Comparison of ENCODE assay signal across 15 cellular contexts in genomic region chr13:106143930-106144709, GRCh38.
DNase-seq lines count a peak whose midpoint lies in the region; ATAC-seq and TF ChIP-seq lines count a peak whose summit lies in the region.
"Had no signal": no experiment of that assay in that cellular context is flagged by ENCODE, and none has a peak within 500 bp of the region (broad histone marks: within the 10 kb centered on the region; RNA-seq: fewer than 3 reads in every experiment).

No MANE protein-coding gene starts in this region.

- no peak overlapping the region for H3K23ac ChIP-seq in mesendoderm (ENCODE audit: low read length)

- no peak overlapping the region for H4K8ac ChIP-seq in mesendoderm (ENCODE audit: low read depth, low read length)

- no peak overlapping the region for H2AK5ac ChIP-seq in mesendoderm (ENCODE audit: low read length)

- H4K5ac ChIP-seq in mesendoderm (ENCODE audit: low read length), result no peak overlapping the region

- H3K18ac ChIP-seq in mesendoderm (ENCODE audit: low read length), result no peak overlapping the region

- no peak overlapping the region for H3K56ac ChIP-seq in mesendoderm (ENCODE audit: low read length)

- H2BK5ac ChIP-seq in mesendoderm (ENCODE audit: low read length), result no peak overlapping the region

- POLR2A ChIA-PET in WTC11 (lab: Charles Lee), result interaction anchor here (0.6 kb wide), 1 partner anchor 252 kb away, joined by 8 read pairs; no protein-coding TSS in a partner anchor

- ATAC-seq in WTC11, result peak; percentile 40; the same call in 1 of the 2 replicates
- no peak for ATAC-seq in activated T-helper 17 cell treated with anti-CD3 and anti-CD28 coated beads, Interleukin-2, amount 50 U/mL, for 72 hours (replicated peaks)
- ATAC-seq in GM19395 (IDR thresholded peaks at IDR 0.05; ENCODE audit: unreplicated experiment), result no peak
- ATAC-seq: activated CD8-positive, alpha-beta memory T cell treated with anti-CD3 and anti-CD28 coated beads, Interleukin-2, amount 10 ng/mL, durations not matched to agents 7 days and 5 days had no signal

- no peak for TF ChIP-seq POLR2A in spleen (IDR thresholded peaks at IDR 0.05)

- H3K9ac ChIP-seq in mesendoderm (ENCODE audit: low read length), result no peak overlapping the region

- no peaks in the 10 kb centered on the region for H3K36me3 ChIP-seq in mesendoderm (ENCODE audit: control insufficient read depth, insufficient read depth, low read length)
- no peaks in the 10 kb centered on the region for H3K36me3 ChIP-seq in spleen
- H3K36me3 ChIP-seq: BE2C, uterus had no signal

- DNase-seq in DMS53 (lab: John Stamatoyannopoulos, UW) (peak; percentile 85), NCI-H1048 (lab: John Stamatoyannopoulos, UW) (peak; percentile 60), WTC11 (ENCODE audit: low spot score) (no peak), mesendoderm (peak; percentile 83), spleen (no peak)
- no peak for DNase-seq in stimulated activated CD4-positive, alpha-beta T cell treated with anti-CD3 and anti-CD28 coated beads, Interleukin-2, amount 100 ng/mL, for 24 hours
- DNase-seq: activated CD8-positive, alpha-beta memory T cell treated with anti-CD3 and anti-CD28 coated beads, Interleukin-2, amount 10 ng/mL, durations not matched to agents 7 days and 5 days; amygdala; BE2C; hypothalamus; naive B cell; uterus had no signal

- intact Hi-C loops in spleen (cut with DNase I; ENCODE audit: low total_unique reads), result no loop called here

- H3K27ac Mint-ChIP-seq in WTC11, result peak overlapping the region; percentile 89
- H3K27ac Mint-ChIP-seq in activated T-helper 17 cell treated with anti-CD3 and anti-CD28 coated beads, Interleukin-2, amount 50 U/mL, for 72 hours, result no peak overlapping the region
- H3K27ac Mint-ChIP-seq: activated CD8-positive, alpha-beta memory T cell treated with anti-CD3 and anti-CD28 coated beads, Interleukin-2, amount 10 ng/mL, durations not matched to agents 7 days and 5 days; naive B cell had no signal

- H3K27me3 ChIP-seq in mesendoderm (ENCODE audit: insufficient read depth, low read length, poor library complexity) (no peaks in the 10 kb centered on the region), spleen (replicated peaks in 1 of 7) (no peaks in the 10 kb centered on the region)
- H3K27me3 ChIP-seq: BE2C, uterus had no signal

- peak overlapping the region; percentile 28 for H3K4me3 Mint-ChIP-seq in WTC11
- no peak overlapping the region for H3K4me3 Mint-ChIP-seq in activated T-helper 17 cell treated with anti-CD3 and anti-CD28 coated beads, Interleukin-2, amount 50 U/mL, for 72 hours
- H3K4me3 Mint-ChIP-seq: activated CD8-positive, alpha-beta memory T cell treated with anti-CD3 and anti-CD28 coated beads, Interleukin-2, amount 10 ng/mL, durations not matched to agents 7 days and 5 days; naive B cell had no signal

- peaks cover 48% of the 10 kb centered on the region for H3K4me1 Mint-ChIP-seq in WTC11
- H3K4me1 Mint-ChIP-seq in activated T-helper 17 cell treated with anti-CD3 and anti-CD28 coated beads, Interleukin-2, amount 50 U/mL, for 72 hours, result no peaks in the 10 kb centered on the region
- H3K4me1 Mint-ChIP-seq: activated CD8-positive, alpha-beta memory T cell treated with anti-CD3 and anti-CD28 coated beads, Interleukin-2, amount 10 ng/mL, durations not matched to agents 7 days and 5 days; naive B cell had no signal

- no peak overlapping the region for H3K27ac ChIP-seq in mesendoderm (ENCODE audit: low read depth, low read length)
- no peak overlapping the region for H3K27ac ChIP-seq in spleen
- H3K27ac ChIP-seq: uterus had no signal

- H3K79me1 ChIP-seq in mesendoderm (ENCODE audit: low read length), result no peaks in the 10 kb centered on the region

- TF ChIP-seq CTCF in WTC11 (IDR thresholded peaks at IDR 0.05) (no peak), spleen (IDR thresholded peaks at IDR 0.05 in 8 of 11, conservative IDR thresholded peaks at IDR 0.05 in 3 of 11) (no peak)

- no peaks in the 10 kb centered on the region for H3K9me3 ChIP-seq in spleen
- H3K9me3 ChIP-seq: BE2C, uterus had no signal

- no CpG with 5 or more reads among the region's 2 CpGs for WGBS in mesendoderm (ENCODE audit: extremely low coverage, insufficient coverage, low lambda C conversion rate)
- WGBS in spleen, 5 donors, result 63 to 69% (median 65%) methylated on average over 2 of the region's 2 CpGs

- H3K4me1 ChIP-seq in mesendoderm (ENCODE audit: control insufficient read depth, low read depth, low read length) (peaks cover 4% of the 10 kb centered on the region), spleen (no peaks in the 10 kb centered on the region)
- H3K4me1 ChIP-seq: BE2C, uterus had no signal

- CTCF ChIA-PET in WTC11 (lab: Charles Lee), result no interaction called here

- H2BK120ac ChIP-seq in mesendoderm (ENCODE audit: low read depth, low read length), result no peak overlapping the region

- no peak overlapping the region for H3K4me2 ChIP-seq in mesendoderm (ENCODE audit: low read length)

- no peaks in the 10 kb centered on the region; the same call in 1 of the 2 replicates for H3K27me3 Mint-ChIP-seq in WTC11 (ENCODE audit: low read depth)
- no peaks in the 10 kb centered on the region for H3K27me3 Mint-ChIP-seq in activated T-helper 17 cell treated with anti-CD3 and anti-CD28 coated beads, Interleukin-2, amount 50 U/mL, for 72 hours
- H3K27me3 Mint-ChIP-seq: activated CD8-positive, alpha-beta memory T cell treated with anti-CD3 and anti-CD28 coated beads, Interleukin-2, amount 10 ng/mL, durations not matched to agents 7 days and 5 days; naive B cell had no signal

- H3K9me3 Mint-ChIP-seq in WTC11, result peaks cover 14% of the 10 kb centered on the region
- no peaks in the 10 kb centered on the region for H3K9me3 Mint-ChIP-seq in activated T-helper 17 cell treated with anti-CD3 and anti-CD28 coated beads, Interleukin-2, amount 50 U/mL, for 72 hours

- H3K36me3 Mint-ChIP-seq in WTC11, result peaks cover 10% of the 10 kb centered on the region
- H3K36me3 Mint-ChIP-seq in activated T-helper 17 cell treated with anti-CD3 and anti-CD28 coated beads, Interleukin-2, amount 50 U/mL, for 72 hours (ENCODE audit: low read depth), result no peaks in the 10 kb centered on the region
- H3K36me3 Mint-ChIP-seq: activated CD8-positive, alpha-beta memory T cell treated with anti-CD3 and anti-CD28 coated beads, Interleukin-2, amount 10 ng/mL, durations not matched to agents 7 days and 5 days; naive B cell had no signal

- no peak overlapping the region for H3K4ac ChIP-seq in mesendoderm (ENCODE audit: low read depth, low read length)

- no peak overlapping the region for H2BK15ac ChIP-seq in mesendoderm (replicated peaks; ENCODE audit: low read depth)

- H3K4me3 ChIP-seq in mesendoderm (ENCODE audit: low read length), result no peak overlapping the region
- H3K4me3 ChIP-seq in spleen, result no peak overlapping the region
- H3K4me3 ChIP-seq: skin epidermis, uterus had no signal

- no peaks in the 10 kb centered on the region for H3K79me2 ChIP-seq in mesendoderm (ENCODE audit: control insufficient read depth, insufficient read depth, low read length)

TF ChIP-seq in WTC11, 78 proteins besides CTCF, POLR2A, EP300 and RAD21 (continues in another document):
- no peak for TF ChIP-seq ZNF263 (CRISPR knock-in tag; IDR thresholded peaks at IDR 0.05; ENCODE audit: low read depth)
- TF ChIP-seq NFATC4 (CRISPR knock-in tag; IDR thresholded peaks at IDR 0.05), result no peak
- TF ChIP-seq PRRX2 (CRISPR knock-in tag; IDR thresholded peaks at IDR 0.05), result no peak
- no peak for TF ChIP-seq MXD4 (CRISPR knock-in tag; IDR thresholded peaks at IDR 0.05; ENCODE audit: borderline replicate concordance)
- no peak for TF ChIP-seq HMGA2 (CRISPR knock-in tag; IDR thresholded peaks at IDR 0.05)
- TF ChIP-seq NR1H2 (CRISPR knock-in tag; IDR thresholded peaks at IDR 0.05), result no peak
- no peak for TF ChIP-seq E2F1 (CRISPR knock-in tag; IDR thresholded peaks at IDR 0.05)
- no peak for TF ChIP-seq SMAD4 (CRISPR knock-in tag; IDR thresholded peaks at IDR 0.05)
- no peak for TF ChIP-seq USF2 (CRISPR knock-in tag; IDR thresholded peaks at IDR 0.05)
- TF ChIP-seq FOXP1 (CRISPR knock-in tag; IDR thresholded peaks at IDR 0.05; ENCODE audit: borderline replicate concordance), result no peak
- TF ChIP-seq, protein P1, sequence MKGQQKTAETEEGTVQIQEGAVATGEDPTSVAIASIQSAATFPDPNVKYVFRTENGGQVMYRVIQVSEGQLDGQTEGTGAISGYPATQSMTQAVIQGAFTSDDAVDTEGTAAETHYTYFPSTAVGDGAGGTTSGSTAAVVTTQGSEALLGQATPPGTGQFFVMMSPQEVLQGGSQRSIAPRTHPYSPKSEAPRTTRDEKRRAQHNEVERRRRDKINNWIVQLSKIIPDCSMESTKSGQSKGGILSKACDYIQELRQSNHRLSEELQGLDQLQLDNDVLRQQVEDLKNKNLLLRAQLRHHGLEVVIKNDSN (CRISPR knock-in tag; IDR thresholded peaks at IDR 0.05), result no peak
- TF ChIP-seq ERG (CRISPR knock-in tag; IDR thresholded peaks at IDR 0.05), result no peak

Comparison
In these comparisons a context has a peak if more than half of its experiments do, and no peak if none do; other contexts are left out.
1. DNase-seq: peak in DMS53 (single experiment), NCI-H1048 (single experiment) and mesendoderm (single experiment); none in WTC11 (single experiment), spleen (single experiment) and stimulated activated CD4-positive, alpha-beta T cell treated with anti-CD3 and anti-CD28 coated beads, Interleukin-2, amount 100 ng/mL, for 24 hours (0 of 2).